ENCODE assay signal across 10 cellular contexts in the genomic region with DNA sequence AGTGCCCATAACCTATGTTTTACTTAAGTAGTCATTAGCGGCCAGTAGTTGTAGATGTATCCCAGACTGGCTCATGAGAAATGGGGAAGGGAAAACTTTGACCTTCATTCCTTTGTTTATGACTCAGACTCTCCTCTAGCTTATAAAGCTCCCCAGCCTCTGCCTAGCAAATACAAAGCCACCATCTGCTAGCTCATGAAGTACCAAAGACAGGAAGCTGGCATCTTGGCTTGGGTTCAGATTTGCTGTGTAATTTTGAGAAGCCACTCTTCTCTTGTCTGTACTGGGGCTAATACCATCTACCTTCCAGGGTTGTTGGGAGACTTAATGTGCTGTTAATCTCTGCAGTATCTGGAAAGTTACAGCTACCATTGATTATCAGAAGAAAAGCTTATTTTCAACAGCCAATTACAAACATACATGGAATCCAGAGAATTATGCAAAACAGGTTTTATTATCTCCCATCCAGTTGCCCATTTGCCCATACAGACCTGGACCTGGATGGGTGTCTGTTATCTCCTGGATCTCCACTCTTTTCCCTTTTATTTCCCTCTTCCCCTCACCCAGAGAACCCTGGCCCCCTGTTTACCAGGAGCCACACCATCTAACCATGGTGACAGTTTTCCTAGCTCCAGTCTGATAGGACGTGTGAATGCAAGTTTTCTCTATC.
A peak's percentile ranks its signal among the peaks of the same experiment; 100 is the strongest.
DNase-seq lines count a peak whose midpoint lies in the region; FAIRE-seq and TF ChIP-seq lines count a peak whose summit lies in the region.
"Had no signal": no experiment of that assay in that cellular context is flagged by ENCODE, and none has a peak within 500 bp of the region (broad histone marks: within the 10 kb centered on the region; RNA-seq: fewer than 3 reads in every experiment).

No MANE protein-coding gene starts in this region.

- H3K9me1 ChIP-seq in endothelial cell of umbilical vein (replicated peaks; ENCODE audit: control insufficient read depth, extremely low read depth, insufficient read depth, low read length): no peaks in the 10 kb centered on the region

- no peaks in the 10 kb centered on the region for H3K27me3 ChIP-seq in endothelial cell of umbilical vein (ENCODE audit: control insufficient read depth in 2 of 2, insufficient read depth in 2 of 2, low read length in 2 of 2)
- no peaks in the 10 kb centered on the region for H3K27me3 ChIP-seq in tibial nerve
- H3K27me3 ChIP-seq in thyroid gland: no peaks in the 10 kb centered on the region
- H3K27me3 ChIP-seq: cardiac muscle cell had no signal

- no peaks in the 10 kb centered on the region for H3K4me1 Mint-ChIP-seq in HFFc6 (ENCODE audit: low read depth)

- no peaks in the 10 kb centered on the region for H3K27me3 Mint-ChIP-seq in HFFc6 (ENCODE audit: insufficient read depth)

- no peak for TF ChIP-seq EP300 in tibial nerve (IDR thresholded peaks at IDR 0.05)

- TF ChIP-seq POLR2A in endothelial cell of umbilical vein (IDR thresholded peaks at IDR 0.05; ENCODE audit: low read depth, low read length) (no peak), tibial nerve (IDR thresholded peaks at IDR 0.05) (no peak), thyroid gland (IDR thresholded peaks at IDR 0.05) (no peak)

- no TSS peak for BruUV-seq in endothelial cell of umbilical vein (replicated peaks; lab: Mats Ljungman, UMichigan)

- H3K4me3 Mint-ChIP-seq in HFFc6: no peak overlapping the region

- POLR2A ChIA-PET in endothelial cell of umbilical vein (lab: Charles Lee): no interaction called here

- H3K27ac ChIP-seq in endothelial cell of umbilical vein (ENCODE audit: insufficient read depth, low read depth, low read length) (no peak overlapping the region), tibial nerve (no peak overlapping the region), thyroid gland (no peak overlapping the region)
- H3K27ac ChIP-seq: cardiac muscle cell, SK-N-MC had no signal

- CTCF ChIA-PET in endothelial cell of umbilical vein (lab: Charles Lee): interaction anchor here (0.7 to 1.4 kb wide), 2 partner anchors 20 to 675 kb away, joined by 3 read pairs; no protein-coding TSS in a partner anchor

- TF ChIP-seq CTCF in HFFc6 (IDR thresholded peaks at IDR 0.05) (no peak), endothelial cell of umbilical vein (IDR thresholded peaks at IDR 0.05; ENCODE audit: extremely low read depth in 1 of 2, insufficient read depth in 1 of 2, low read depth in 1 of 2, low read length in 2 of 2) (no peak), tibial nerve (IDR thresholded peaks at IDR 0.05) (no peak), thyroid gland (IDR thresholded peaks at IDR 0.05) (no peak)

- peak; percentile 86 for FAIRE-seq in endothelial cell of umbilical vein (lab: Jason Lieb, UNC)

- H3K79me2 ChIP-seq in endothelial cell of umbilical vein (ENCODE audit: control insufficient read depth, insufficient read depth, low read length): no peaks in the 10 kb centered on the region

- H3K4me1 ChIP-seq in endothelial cell of umbilical vein (ENCODE audit: control insufficient read depth, extremely low read depth, insufficient read depth, low read length): peaks cover 5% of the 10 kb centered on the region
- H3K4me1 ChIP-seq in tibial nerve: peaks cover 0 to 20% (median 7%) of the 10 kb centered on the region in 4 donors
- H3K4me1 ChIP-seq in thyroid gland: no peaks in the 10 kb centered on the region

- no peak overlapping the region for H3K27ac Mint-ChIP-seq in HFFc6

- H3K4me2 ChIP-seq in endothelial cell of umbilical vein (ENCODE audit: insufficient read depth, low read length): peak overlapping the region; percentile 29

- DNase-seq in HFFc6 (peak; percentile 24), NCI-H524 treated with DMSO at 0.1 percent for 48 hours (lab: John Stamatoyannopoulos, UW) (peak; percentile 66), endothelial cell of umbilical vein (ENCODE audit: low read depth, low spot score) (peak; percentile 91), skeletal muscle cell (ENCODE audit: low read depth) (peak; percentile 68), tibial nerve (ENCODE audit: low spot score in 2 of 2) (no peak), head of caudate nucleus (no peak), thyroid gland (no peak)
- no peak for DNase-seq in activated CD4-positive, alpha-beta T cell treated with anti-CD3 and anti-CD28 coated beads for 4 hours

- no peaks in the 10 kb centered on the region for H4K20me1 ChIP-seq in endothelial cell of umbilical vein (replicated peaks; ENCODE audit: control insufficient read depth, extremely low read depth, insufficient read depth, low read length)

- peak overlapping the region; percentile 34 for H2AFZ ChIP-seq in endothelial cell of umbilical vein (ENCODE audit: low read depth, low read length)

- no peak overlapping the region for H3K9ac ChIP-seq in endothelial cell of umbilical vein (replicated peaks; ENCODE audit: extremely low read depth, insufficient read depth, low read length)

- H3K4me3 ChIP-seq in endothelial cell of umbilical vein (replicated peaks in 1 of 3; ENCODE audit: insufficient read depth in 1 of 3, low read depth in 1 of 3, low read length in 3 of 3): no peak overlapping the region
- no peak overlapping the region for H3K4me3 ChIP-seq in skeletal muscle cell (ENCODE audit: low read depth, low read length)
- no peak overlapping the region for H3K4me3 ChIP-seq in tibial nerve
- no peak overlapping the region for H3K4me3 ChIP-seq in thyroid gland (replicated peaks in 1 of 3)
- H3K4me3 ChIP-seq: cardiac muscle cell, SK-N-MC had no signal

- H3K9me3 ChIP-seq in endothelial cell of umbilical vein (replicated peaks; ENCODE audit: control insufficient read depth, insufficient read depth, low read length) (no peaks in the 10 kb centered on the region), tibial nerve (peaks cover 0 to 5% (median 1%) of the 10 kb centered on the region in 4 donors), thyroid gland (no peaks in the 10 kb centered on the region)

- intact Hi-C loops in endothelial cell of umbilical vein (cut with micrococcal nuclease): no loop called here
- intact Hi-C loops in head of caudate nucleus (cut with DNase I): no loop called here
- intact Hi-C loops in thyroid gland (cut with DNase I): no loop called here

- 64 to 71% methylated on average over 2 of the region's 2 CpGs for WGBS in tibial nerve, 2 donors
- WGBS in thyroid gland, 2 donors: 82 to 83% methylated on average over 2 of the region's 2 CpGs

- no peaks in the 10 kb centered on the region for H3K36me3 Mint-ChIP-seq in HFFc6 (ENCODE audit: low read depth)

- H3K9me3 Mint-ChIP-seq in HFFc6: peaks cover 6% of the 10 kb centered on the region; the same call in 1 of the 2 replicates

- no peaks in the 10 kb centered on the region for H3K36me3 ChIP-seq in endothelial cell of umbilical vein (ENCODE audit: control insufficient read depth in 2 of 2, extremely low read depth in 1 of 2, insufficient read depth in 2 of 2, low read length in 2 of 2)
- no peaks in the 10 kb centered on the region for H3K36me3 ChIP-seq in tibial nerve
- no peaks in the 10 kb centered on the region for H3K36me3 ChIP-seq in thyroid gland
- H3K36me3 ChIP-seq: cardiac muscle cell had no signal

- dilution Hi-C loops in endothelial cell of umbilical vein (cut with MboI; ENCODE audit: extremely low pct_ligation_motif_present, low sequenced_read_pairs): no loop called here

TF ChIP-seq in endothelial cell of umbilical vein, 7 proteins besides CTCF, POLR2A, EP300 and RAD21:
- peak; percentile 20 for TF ChIP-seq POLR2AphosphoS5 (IDR thresholded peaks at IDR 0.05; ENCODE audit: insufficient read depth, low read depth, low read length)
- TF ChIP-seq, protein P1, sequence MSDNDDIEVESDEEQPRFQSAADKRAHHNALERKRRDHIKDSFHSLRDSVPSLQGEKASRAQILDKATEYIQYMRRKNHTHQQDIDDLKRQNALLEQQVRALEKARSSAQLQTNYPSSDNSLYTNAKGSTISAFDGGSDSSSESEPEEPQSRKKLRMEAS (IDR thresholded peaks at IDR 0.05; ENCODE audit: insufficient read depth, insufficient read length): no peak
- peak; percentile 46 for TF ChIP-seq FOS (IDR thresholded peaks at IDR 0.05; ENCODE audit: borderline replicate concordance, insufficient read depth, low read length)
- peak; percentile 40 for TF ChIP-seq JUN (IDR thresholded peaks at IDR 0.05; ENCODE audit: borderline replicate concordance, insufficient read depth, insufficient read length, low read depth)
- no peak for TF ChIP-seq EZH2 (IDR thresholded peaks at IDR 0.05; ENCODE audit: borderline replicate concordance, low read depth, low read length, severe bottlenecking)
- TF ChIP-seq MYC (IDR thresholded peaks at IDR 0.05; ENCODE audit: low read depth, low read length): no peak
- TF ChIP-seq GATA2 (IDR thresholded peaks at IDR 0.05; ENCODE audit: insufficient read depth, insufficient read length, low read depth, low read length): no peak

Comparison
In these comparisons a context has a peak if more than half of its experiments do, and no peak if none do; other contexts are left out.
1. DNase-seq: peak in HFFc6 (single experiment), NCI-H524 treated with DMSO at 0.1 percent for 48 hours (single experiment), endothelial cell of umbilical vein (single experiment) and skeletal muscle cell (single experiment); none in tibial nerve (0 of 2), head of caudate nucleus (0 of 42), activated CD4-positive, alpha-beta T cell treated with anti-CD3 and anti-CD28 coated beads for 4 hours (0 of 2) and thyroid gland (0 of 2).